Comparison of ENCODE assay signal across 8 cellular contexts in genomic region chr19:35644987-35645679, GRCh38. TPM values are rescaled to one million over a fixed set of nuclear protein-coding genes. Genes with fewer than 3 reads are reported as not detected.
DNase-seq lines count a peak whose midpoint lies in the region; ATAC-seq, FAIRE-seq and TF ChIP-seq lines count a peak whose summit lies in the region.

No MANE protein-coding gene starts in this region.

- H3K9me3 Mint-ChIP-seq in T-helper 1 cell treated with Interleukin-12 subunit alpha and Interleukin-12 subunit beta and Interleukin-4 antibody, amounts not matched to agents 30 μg/mL and 1 μg/mL, for 36 hours = no peaks in the 10 kb centered on the region

- no peaks in the 10 kb centered on the region for H3K27me3 Mint-ChIP-seq in T-helper 1 cell treated with Interleukin-12 subunit alpha and Interleukin-12 subunit beta and Interleukin-4 antibody, amounts not matched to agents 30 μg/mL and 1 μg/mL, for 36 hours (ENCODE audit: low read depth)

- intact Hi-C loops in ascending aorta (cut with DNase I) = loop anchor here (1.0 to 10.0 kb wide), 12 partner anchors 33 to 970 kb away; partner anchors contain the start of genes ALKBH6, HAUS5, HSPB6 and IGFLR1

- H3K27ac ChIP-seq in ascending aorta (peak overlapping the region; percentile 85 to 91), iPS DF 6.9 (ENCODE audit: low read length) (no peak overlapping the region)

- FAIRE-seq in HTR-8/SVneo (lab: Jason Lieb, UNC) = no peak

- H3K27me3 ChIP-seq in ascending aorta = no peaks in the 10 kb centered on the region
- H3K27me3 ChIP-seq in iPS DF 6.9 (ENCODE audit: control insufficient read depth, insufficient read depth, low read length) = no peaks in the 10 kb centered on the region
- H3K27me3 ChIP-seq in skeletal muscle satellite cell (ENCODE audit: control insufficient read depth, insufficient read depth, low read length) = no peaks in the 10 kb centered on the region

- peaks cover 0 to 33% of the 10 kb centered on the region in 2 donors for H3K4me1 ChIP-seq in ascending aorta
- H3K4me1 ChIP-seq in iPS DF 6.9 (ENCODE audit: control insufficient read depth, insufficient read depth, low read length) = peaks cover 5% of the 10 kb centered on the region; the same call in 1 of the 2 replicates
- H3K4me1 ChIP-seq in skeletal muscle satellite cell (ENCODE audit: control insufficient read depth, insufficient read depth, low read length) = peaks cover 24% of the 10 kb centered on the region

- TF ChIP-seq CTCF in ascending aorta (IDR thresholded peaks at IDR 0.05) = no peak

- H3K9me3 ChIP-seq in ascending aorta (no peaks in the 10 kb centered on the region), iPS DF 6.9 (ENCODE audit: control insufficient read depth, insufficient read depth, low read length) (no peaks in the 10 kb centered on the region), skeletal muscle satellite cell (replicated peaks; ENCODE audit: low read length) (no peaks in the 10 kb centered on the region)

- DNase-seq in D341Med (ENCODE audit: low spot score) = peak; percentile 79
- DNase-seq in NAMALWA (ENCODE audit: low spot score) = peak; percentile 67
- peak; percentile 32 to 90 for DNase-seq in ascending aorta (ENCODE audit: low spot score in 2 of 2)
- DNase-seq in iPS DF 6.9 (ENCODE audit: low read depth, low spot score) = no peak
- no peak for DNase-seq in HTR-8/SVneo (ENCODE audit: insufficient read length, low spot score)

- peak overlapping the region; percentile 94 for H3K4me3 Mint-ChIP-seq in T-helper 1 cell treated with Interleukin-12 subunit alpha and Interleukin-12 subunit beta and Interleukin-4 antibody, amounts not matched to agents 30 μg/mL and 1 μg/mL, for 36 hours

- peak overlapping the region; percentile 88 for H3K27ac Mint-ChIP-seq in T-helper 1 cell treated with Interleukin-12 subunit alpha and Interleukin-12 subunit beta and Interleukin-4 antibody, amounts not matched to agents 30 μg/mL and 1 μg/mL, for 36 hours

- peaks cover 4% of the 10 kb centered on the region for H3K36me3 Mint-ChIP-seq in T-helper 1 cell treated with Interleukin-12 subunit alpha and Interleukin-12 subunit beta and Interleukin-4 antibody, amounts not matched to agents 30 μg/mL and 1 μg/mL, for 36 hours (ENCODE audit: low read depth)

- peak overlapping the region; percentile 62 for H3K9ac ChIP-seq in skeletal muscle satellite cell (ENCODE audit: low read depth, low read length)

- H3K4me2 ChIP-seq in skeletal muscle satellite cell (ENCODE audit: low read length) = peak overlapping the region; percentile 89

- H3K4me3 ChIP-seq in ascending aorta = peak overlapping the region; percentile 68 to 72
- H3K4me3 ChIP-seq in iPS DF 6.9 (ENCODE audit: low read length) = peak overlapping the region; percentile 21; the same call in 1 of the 2 replicates
- peak overlapping the region; percentile 73 for H3K4me3 ChIP-seq in skeletal muscle satellite cell (ENCODE audit: low read length)

- H3K4me1 Mint-ChIP-seq in T-helper 1 cell treated with Interleukin-12 subunit alpha and Interleukin-12 subunit beta and Interleukin-4 antibody, amounts not matched to agents 30 μg/mL and 1 μg/mL, for 36 hours (ENCODE audit: low read depth) = peaks cover 25% of the 10 kb centered on the region

- WGBS in iPS DF 6.9 (ENCODE audit: insufficient coverage, insufficient read length) = no CpG with 5 or more reads among the region's 20 CpGs

- H3K36me3 ChIP-seq in ascending aorta (no peaks in the 10 kb centered on the region), iPS DF 6.9 (ENCODE audit: control insufficient read depth, insufficient read depth, low read length) (no peaks in the 10 kb centered on the region), skeletal muscle satellite cell (ENCODE audit: insufficient read depth, low read length) (no peaks in the 10 kb centered on the region)

- ATAC-seq in GM21360 (IDR thresholded peaks at IDR 0.05; ENCODE audit: unreplicated experiment) = no peak

RNA-seq across cellular contexts. Expression of gene COX6B1, which starts 3.0 kb away (rescaled TPM):
- total RNA-seq in ascending aorta = 301 TPM
- 284 and 373 TPM in 2 replicates for total RNA-seq in skeletal muscle satellite cell (2012; rRNA removed)

RNA-seq across cellular contexts. Expression of gene ETV2, which starts 3.6 kb away (rescaled TPM):
- total RNA-seq in ascending aorta = 4.8 TPM
- not detected in 2 replicates for total RNA-seq in skeletal muscle satellite cell (2012; rRNA removed)

RNA-seq across cellular contexts. Expression of gene RBM42, which starts 16.3 kb away (rescaled TPM):
- 69.0 TPM for total RNA-seq in ascending aorta
- 54.2 and 59.4 TPM in 2 replicates for total RNA-seq in skeletal muscle satellite cell (2012; rRNA removed)

RNA-seq across cellular contexts. Expression of gene UPK1A, which starts 21.2 kb away (rescaled TPM):
- total RNA-seq in ascending aorta = not detected
- not detected in 2 replicates for total RNA-seq in skeletal muscle satellite cell (2012; rRNA removed)

RNA-seq across cellular contexts. Expression of gene HAUS5, which starts 32.6 kb away (rescaled TPM):
- 1.9 TPM for total RNA-seq in ascending aorta
- 8.1 and 8.5 TPM in 2 replicates for total RNA-seq in skeletal muscle satellite cell (2012; rRNA removed)

Comparison
In these comparisons a context has a peak if more than half of its experiments do, and no peak if none do; other contexts are left out.
1. DNase-seq: peak in D341Med (single experiment), NAMALWA (single experiment) and ascending aorta (2 of 2); none in iPS DF 6.9 (single experiment) and HTR-8/SVneo (single experiment).
2. H3K4me3 ChIP-seq: peak in every context shown above with its lines; median percentile 73 in skeletal muscle satellite cell; 70 in ascending aorta; 21 in iPS DF 6.9.